ENCODE assay signal across 10 cellular contexts in genomic region chr3:112460519-112460918, GRCh38. TPM values are rescaled to one million over a fixed set of nuclear protein-coding genes. Genes with fewer than 3 reads are reported as not detected.
DNase-seq lines count a peak whose midpoint lies in the region; ATAC-seq and TF ChIP-seq lines count a peak whose summit lies in the region.
"Had no signal": no experiment of that assay in that cellular context is flagged by ENCODE, and none has a peak within 500 bp of the region (broad histone marks: within the 10 kb centered on the region; RNA-seq: fewer than 3 reads in every experiment).

No MANE protein-coding gene starts in this region.

- DNase-seq in activated naive CD4-positive, alpha-beta T cell treated with anti-CD3 and anti-CD28 coated beads, Interleukin-2, amount 10 ng/mL, durations not matched to agents 7 days and 5 days, result no peak
- DNase-seq in activated naive CD4-positive, alpha-beta T cell treated with Interleukin-2 at 50 U/mL for 16 hours, result no peak
- DNase-seq in stimulated activated naive CD8-positive, alpha-beta T cell treated with anti-CD3 and anti-CD28 coated beads, Interleukin-15, amount 100 ng/mL, for 72 hours, result no peak
- DNase-seq in chondrocyte (ENCODE audit: low spot score) (no peak), NK-92 (lab: John Stamatoyannopoulos, UW; ENCODE audit: unreplicated experiment) (no peak), substantia nigra (lab: John Stamatoyannopoulos, UW) (no peak)
- DNase-seq: nucleus accumbens had no signal

- peaks cover 96% of the 10 kb centered on the region for H3K4me1 ChIP-seq in KMS-11 (ENCODE audit: low read depth, poor library complexity, severe bottlenecking)

- no peaks in the 10 kb centered on the region for H3K27me3 Mint-ChIP-seq in activated naive CD4-positive, alpha-beta T cell treated with anti-CD3 and anti-CD28 coated beads, Interleukin-2, amount 10 ng/mL, durations not matched to agents 7 days and 5 days
- H3K27me3 Mint-ChIP-seq in stimulated activated naive CD8-positive, alpha-beta T cell treated with anti-CD3 and anti-CD28 coated beads, Interleukin-15, amount 100 ng/mL, for 72 hours, result no peaks in the 10 kb centered on the region
- peaks cover under 1% of the 10 kb centered on the region for H3K27me3 Mint-ChIP-seq in chondrocyte (ENCODE audit: low read depth)

- H3K36me3 ChIP-seq in KMS-11 (ENCODE audit: insufficient read depth), result no peaks in the 10 kb centered on the region

- peaks cover 6% of the 10 kb centered on the region for H3K9me3 Mint-ChIP-seq in activated naive CD4-positive, alpha-beta T cell treated with anti-CD3 and anti-CD28 coated beads, Interleukin-2, amount 10 ng/mL, durations not matched to agents 7 days and 5 days
- peaks cover 0 to 7% of the 10 kb centered on the region in 2 donors for H3K9me3 Mint-ChIP-seq in stimulated activated naive CD8-positive, alpha-beta T cell treated with anti-CD3 and anti-CD28 coated beads, Interleukin-15, amount 100 ng/mL, for 72 hours
- no peaks in the 10 kb centered on the region for H3K9me3 Mint-ChIP-seq in chondrocyte (ENCODE audit: low read depth)

- no peak overlapping the region for H3K4me3 ChIP-seq in KMS-11 (IDR thresholded peaks at IDR 0.05; ENCODE audit: insufficient read depth, low read depth, low read length)

- H3K9ac ChIP-seq in KMS-11, result peak overlapping the region; percentile 2; the same call in 1 of the 2 replicates

- H4K20me1 ChIP-seq in KMS-11 (ENCODE audit: insufficient read depth), result no peaks in the 10 kb centered on the region

- no peaks in the 10 kb centered on the region for H3K27me3 ChIP-seq in KMS-11 (ENCODE audit: insufficient read depth, low read depth)

- TF ChIP-seq CTCF in KMS-11 (conservative IDR thresholded peaks at IDR 0.05; ENCODE audit: low read depth, low read length), result no peak
- TF ChIP-seq CTCF in chondrocyte (IDR thresholded peaks at IDR 0.05), result no peak

- peak overlapping the region; percentile 74 for H3K27ac ChIP-seq in KMS-11
- H3K27ac ChIP-seq in substantia nigra (ENCODE audit: low read depth, low read length, poor library complexity, severe bottlenecking), result no peak overlapping the region

- H3K4me1 Mint-ChIP-seq in activated naive CD4-positive, alpha-beta T cell treated with anti-CD3 and anti-CD28 coated beads, Interleukin-2, amount 10 ng/mL, durations not matched to agents 7 days and 5 days, result peaks cover 74% of the 10 kb centered on the region
- H3K4me1 Mint-ChIP-seq in stimulated activated naive CD8-positive, alpha-beta T cell treated with anti-CD3 and anti-CD28 coated beads, Interleukin-15, amount 100 ng/mL, for 72 hours, result peaks cover 66% of the 10 kb centered on the region
- H3K4me1 Mint-ChIP-seq in chondrocyte (ENCODE audit: low read depth), result peaks cover 6% of the 10 kb centered on the region

- 0 out of 2 replicates have a peak, but pooled peaks cover 5% of the 10 kb centered on the region for H3K79me2 ChIP-seq in KMS-11 (ENCODE audit: insufficient read depth, low read depth)

- peaks cover 64% of the 10 kb centered on the region for H3K36me3 Mint-ChIP-seq in activated naive CD4-positive, alpha-beta T cell treated with anti-CD3 and anti-CD28 coated beads, Interleukin-2, amount 10 ng/mL, durations not matched to agents 7 days and 5 days
- H3K36me3 Mint-ChIP-seq in chondrocyte (ENCODE audit: low read depth), result no peaks in the 10 kb centered on the region

- H3K4me2 ChIP-seq in KMS-11, result peak overlapping the region; percentile 86

- H3K4me3 Mint-ChIP-seq in activated naive CD4-positive, alpha-beta T cell treated with anti-CD3 and anti-CD28 coated beads, Interleukin-2, amount 10 ng/mL, durations not matched to agents 7 days and 5 days, result peak overlapping the region; percentile 60
- H3K4me3 Mint-ChIP-seq in stimulated activated naive CD8-positive, alpha-beta T cell treated with anti-CD3 and anti-CD28 coated beads, Interleukin-15, amount 100 ng/mL, for 72 hours, result peak overlapping the region; percentile 63 to 72
- H3K4me3 Mint-ChIP-seq in chondrocyte (ENCODE audit: unreplicated experiment), result no peak overlapping the region

- peak; percentile 58 for ATAC-seq in HG02623 (IDR thresholded peaks at IDR 0.05; ENCODE audit: unreplicated experiment)
- peak; percentile 47 for ATAC-seq in stimulated activated naive CD8-positive, alpha-beta T cell treated with anti-CD3 and anti-CD28 coated beads, Interleukin-15, amount 100 ng/mL, for 72 hours

- 0 out of 2 replicates have a peak overlapping the region, but pooled peaks have one; percentile 8 for H2AFZ ChIP-seq in KMS-11 (ENCODE audit: low read depth)

- CTCF ChIA-PET in activated naive CD4-positive, alpha-beta T cell treated with anti-CD3 and anti-CD28 coated beads, Interleukin-2, amount 10 ng/mL, durations not matched to agents 7 days and 5 days (lab: Charles Lee), result interaction anchor here (1.3 kb wide), 1 partner anchor 41 kb away, joined by 3 read pairs; no protein-coding TSS in a partner anchor

- peak overlapping the region; percentile 93 for H3K27ac Mint-ChIP-seq in activated naive CD4-positive, alpha-beta T cell treated with anti-CD3 and anti-CD28 coated beads, Interleukin-2, amount 10 ng/mL, durations not matched to agents 7 days and 5 days
- peak overlapping the region; percentile 5 to 66 for H3K27ac Mint-ChIP-seq in stimulated activated naive CD8-positive, alpha-beta T cell treated with anti-CD3 and anti-CD28 coated beads, Interleukin-15, amount 100 ng/mL, for 72 hours
- H3K27ac Mint-ChIP-seq in chondrocyte (ENCODE audit: unreplicated experiment), result no peak overlapping the region

RNA-seq across cellular contexts. Expression of gene BTLA, which starts 38.8 kb away (rescaled TPM):
- total RNA-seq in chondrocyte, result 0.42 TPM in 1 of 3 replicates, not detected in the others
- total RNA-seq: M059J had no signal
